1 cellular context compared by ENCODE assay signal in genomic region chr20:43755390-43755789, GRCh38.
TF ChIP-seq lines count a peak whose summit lies in the region.

No MANE protein-coding gene starts in this region.

TF ChIP-seq in IMR-90, 13 proteins besides CTCF, POLR2A, EP300 and RAD21:
- TF ChIP-seq CEBPB (IDR thresholded peaks at IDR 0.05; ENCODE audit: low read depth, low read length) = peak; percentile 41; the same call in 1 of the 2 replicates
- TF ChIP-seq MXI1 (IDR thresholded peaks at IDR 0.05; ENCODE audit: borderline replicate concordance, low read depth, low read length) = no peak
TF ChIP-seq in IMR-90: peak in this region for 1.
